Comparison of ENCODE assay signal across 1 cellular context in the genomic region with DNA sequence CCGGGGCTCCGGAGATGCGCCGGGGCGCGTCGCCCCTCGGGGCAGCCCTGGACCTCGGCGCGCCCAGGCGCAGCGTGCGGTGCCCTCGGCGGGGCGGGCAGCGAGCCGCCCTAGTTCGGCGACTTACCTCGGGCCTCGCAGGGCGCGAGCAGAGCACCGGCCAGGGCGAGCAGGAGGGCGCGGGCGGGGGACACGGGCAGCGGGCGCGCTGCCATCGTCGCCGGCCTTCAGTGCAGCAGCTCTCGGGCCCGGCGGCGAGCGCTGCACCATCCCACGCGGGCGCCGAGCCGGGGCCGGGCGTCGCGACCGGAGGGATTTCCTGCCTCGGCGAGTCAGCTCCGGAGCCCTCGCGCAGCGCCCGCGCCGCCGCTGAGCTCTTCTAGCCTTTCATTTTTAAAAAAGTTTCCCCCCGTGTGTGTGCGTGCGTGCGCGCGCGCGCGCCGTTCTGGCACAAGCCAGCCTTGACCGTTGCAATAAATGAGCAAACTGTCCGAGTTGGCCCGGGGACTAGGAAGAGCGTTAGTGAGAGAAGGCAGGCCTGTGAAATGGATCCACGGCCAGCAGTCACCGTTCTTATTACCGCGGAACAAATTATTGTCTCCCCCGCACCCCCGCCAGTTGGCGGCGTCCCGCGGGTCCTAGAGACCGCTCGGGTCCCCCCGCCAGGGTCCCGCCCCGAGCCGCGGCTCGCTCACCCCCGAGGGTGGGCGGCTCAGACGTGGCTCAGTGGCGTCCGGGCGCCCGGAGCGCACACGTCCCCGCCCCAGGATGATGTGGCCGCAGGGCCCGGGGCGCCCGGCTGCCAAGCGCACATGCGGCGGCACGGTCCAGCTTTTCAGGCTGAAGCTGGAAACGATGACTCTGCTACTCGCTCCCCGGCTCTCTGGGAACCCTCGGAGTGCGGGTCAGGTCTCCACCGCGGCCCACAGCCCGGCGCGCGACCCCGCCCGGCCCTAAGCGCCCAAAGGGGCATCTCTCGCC.
TF ChIP-seq lines count a peak whose summit lies in the region.

A gene with protein sequence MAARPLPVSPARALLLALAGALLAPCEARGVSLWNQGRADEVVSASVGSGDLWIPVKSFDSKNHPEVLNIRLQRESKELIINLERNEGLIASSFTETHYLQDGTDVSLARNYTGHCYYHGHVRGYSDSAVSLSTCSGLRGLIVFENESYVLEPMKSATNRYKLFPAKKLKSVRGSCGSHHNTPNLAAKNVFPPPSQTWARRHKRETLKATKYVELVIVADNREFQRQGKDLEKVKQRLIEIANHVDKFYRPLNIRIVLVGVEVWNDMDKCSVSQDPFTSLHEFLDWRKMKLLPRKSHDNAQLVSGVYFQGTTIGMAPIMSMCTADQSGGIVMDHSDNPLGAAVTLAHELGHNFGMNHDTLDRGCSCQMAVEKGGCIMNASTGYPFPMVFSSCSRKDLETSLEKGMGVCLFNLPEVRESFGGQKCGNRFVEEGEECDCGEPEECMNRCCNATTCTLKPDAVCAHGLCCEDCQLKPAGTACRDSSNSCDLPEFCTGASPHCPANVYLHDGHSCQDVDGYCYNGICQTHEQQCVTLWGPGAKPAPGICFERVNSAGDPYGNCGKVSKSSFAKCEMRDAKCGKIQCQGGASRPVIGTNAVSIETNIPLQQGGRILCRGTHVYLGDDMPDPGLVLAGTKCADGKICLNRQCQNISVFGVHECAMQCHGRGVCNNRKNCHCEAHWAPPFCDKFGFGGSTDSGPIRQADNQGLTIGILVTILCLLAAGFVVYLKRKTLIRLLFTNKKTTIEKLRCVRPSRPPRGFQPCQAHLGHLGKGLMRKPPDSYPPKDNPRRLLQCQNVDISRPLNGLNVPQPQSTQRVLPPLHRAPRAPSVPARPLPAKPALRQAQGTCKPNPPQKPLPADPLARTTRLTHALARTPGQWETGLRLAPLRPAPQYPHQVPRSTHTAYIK (minus strand): TSS at position 547 of the 981 bp plus-strand sequence. CDS start 332 bp downstream, at position 215.

TF ChIP-seq in WTC11, 78 proteins besides CTCF, POLR2A, EP300 and RAD21 (continued from another document):
- TF ChIP-seq, protein P1, sequence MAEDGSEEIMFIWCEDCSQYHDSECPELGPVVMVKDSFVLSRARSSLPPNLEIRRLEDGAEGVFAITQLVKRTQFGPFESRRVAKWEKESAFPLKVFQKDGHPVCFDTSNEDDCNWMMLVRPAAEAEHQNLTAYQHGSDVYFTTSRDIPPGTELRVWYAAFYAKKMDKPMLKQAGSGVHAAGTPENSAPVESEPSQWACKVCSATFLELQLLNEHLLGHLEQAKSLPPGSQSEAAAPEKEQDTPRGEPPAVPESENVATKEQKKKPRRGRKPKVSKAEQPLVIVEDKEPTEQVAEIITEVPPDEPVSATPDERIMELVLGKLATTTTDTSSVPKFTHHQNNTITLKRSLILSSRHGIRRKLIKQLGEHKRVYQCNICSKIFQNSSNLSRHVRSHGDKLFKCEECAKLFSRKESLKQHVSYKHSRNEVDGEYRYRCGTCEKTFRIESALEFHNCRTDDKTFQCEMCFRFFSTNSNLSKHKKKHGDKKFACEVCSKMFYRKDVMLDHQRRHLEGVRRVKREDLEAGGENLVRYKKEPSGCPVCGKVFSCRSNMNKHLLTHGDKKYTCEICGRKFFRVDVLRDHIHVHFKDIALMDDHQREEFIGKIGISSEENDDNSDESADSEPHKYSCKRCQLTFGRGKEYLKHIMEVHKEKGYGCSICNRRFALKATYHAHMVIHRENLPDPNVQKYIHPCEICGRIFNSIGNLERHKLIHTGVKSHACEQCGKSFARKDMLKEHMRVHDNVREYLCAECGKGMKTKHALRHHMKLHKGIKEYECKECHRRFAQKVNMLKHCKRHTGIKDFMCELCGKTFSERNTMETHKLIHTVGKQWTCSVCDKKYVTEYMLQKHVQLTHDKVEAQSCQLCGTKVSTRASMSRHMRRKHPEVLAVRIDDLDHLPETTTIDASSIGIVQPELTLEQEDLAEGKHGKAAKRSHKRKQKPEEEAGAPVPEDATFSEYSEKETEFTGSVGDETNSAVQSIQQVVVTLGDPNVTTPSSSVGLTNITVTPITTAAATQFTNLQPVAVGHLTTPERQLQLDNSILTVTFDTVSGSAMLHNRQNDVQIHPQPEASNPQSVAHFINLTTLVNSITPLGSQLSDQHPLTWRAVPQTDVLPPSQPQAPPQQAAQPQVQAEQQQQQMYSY (CRISPR knock-in tag; IDR thresholded peaks at IDR 0.05) = no peak; the same call in 1 of the 2 replicates
- TF ChIP-seq NFATC4 (CRISPR knock-in tag; IDR thresholded peaks at IDR 0.05) (no peak), NFYB (CRISPR knock-in tag; conservative IDR thresholded peaks at IDR 0.05; ENCODE audit: low read depth) (no peak), TCF7 (CRISPR knock-in tag; IDR thresholded peaks at IDR 0.05; ENCODE audit: low read depth) (no peak), ZNF671 (CRISPR knock-in tag; IDR thresholded peaks at IDR 0.05) (no peak), ZNF423 (CRISPR knock-in tag; IDR thresholded peaks at IDR 0.05) (peak; percentile 4; the same call in 1 of the 2 replicates), EMX1 (CRISPR knock-in tag; IDR thresholded peaks at IDR 0.05) (no peak), GTF2I (CRISPR knock-in tag; conservative IDR thresholded peaks at IDR 0.05) (no peak), KAT7 (CRISPR knock-in tag; IDR thresholded peaks at IDR 0.05; ENCODE audit: borderline replicate concordance) (peak; percentile 7; the same call in 1 of the 2 replicates), TEAD1 (CRISPR knock-in tag; IDR thresholded peaks at IDR 0.05) (no peak), JUN (CRISPR knock-in tag; IDR thresholded peaks at IDR 0.05) (no peak), CREB1 (CRISPR knock-in tag; IDR thresholded peaks at IDR 0.05) (no peak), PRRX2 (CRISPR knock-in tag; IDR thresholded peaks at IDR 0.05) (no peak), NR1H2 (CRISPR knock-in tag; IDR thresholded peaks at IDR 0.05) (no peak)
- TF ChIP-seq, protein P2, sequence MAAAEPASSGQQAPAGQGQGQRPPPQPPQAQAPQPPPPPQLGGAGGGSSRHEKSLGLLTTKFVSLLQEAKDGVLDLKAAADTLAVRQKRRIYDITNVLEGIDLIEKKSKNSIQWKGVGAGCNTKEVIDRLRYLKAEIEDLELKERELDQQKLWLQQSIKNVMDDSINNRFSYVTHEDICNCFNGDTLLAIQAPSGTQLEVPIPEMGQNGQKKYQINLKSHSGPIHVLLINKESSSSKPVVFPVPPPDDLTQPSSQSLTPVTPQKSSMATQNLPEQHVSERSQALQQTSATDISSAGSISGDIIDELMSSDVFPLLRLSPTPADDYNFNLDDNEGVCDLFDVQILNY (CRISPR knock-in tag; IDR thresholded peaks at IDR 0.05) = 0 out of 2 replicates have a peak, but pooled peaks have one; percentile 4
- TF ChIP-seq, protein P3, sequence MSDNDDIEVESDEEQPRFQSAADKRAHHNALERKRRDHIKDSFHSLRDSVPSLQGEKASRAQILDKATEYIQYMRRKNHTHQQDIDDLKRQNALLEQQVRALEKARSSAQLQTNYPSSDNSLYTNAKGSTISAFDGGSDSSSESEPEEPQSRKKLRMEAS (CRISPR knock-in tag; IDR thresholded peaks at IDR 0.05) = no peak
- TF ChIP-seq, protein P4, sequence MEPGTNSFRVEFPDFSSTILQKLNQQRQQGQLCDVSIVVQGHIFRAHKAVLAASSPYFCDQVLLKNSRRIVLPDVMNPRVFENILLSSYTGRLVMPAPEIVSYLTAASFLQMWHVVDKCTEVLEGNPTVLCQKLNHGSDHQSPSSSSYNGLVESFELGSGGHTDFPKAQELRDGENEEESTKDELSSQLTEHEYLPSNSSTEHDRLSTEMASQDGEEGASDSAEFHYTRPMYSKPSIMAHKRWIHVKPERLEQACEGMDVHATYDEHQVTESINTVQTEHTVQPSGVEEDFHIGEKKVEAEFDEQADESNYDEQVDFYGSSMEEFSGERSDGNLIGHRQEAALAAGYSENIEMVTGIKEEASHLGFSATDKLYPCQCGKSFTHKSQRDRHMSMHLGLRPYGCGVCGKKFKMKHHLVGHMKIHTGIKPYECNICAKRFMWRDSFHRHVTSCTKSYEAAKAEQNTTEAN (CRISPR knock-in tag; IDR thresholded peaks at IDR 0.05) = no peak
- TF ChIP-seq, protein P5, sequence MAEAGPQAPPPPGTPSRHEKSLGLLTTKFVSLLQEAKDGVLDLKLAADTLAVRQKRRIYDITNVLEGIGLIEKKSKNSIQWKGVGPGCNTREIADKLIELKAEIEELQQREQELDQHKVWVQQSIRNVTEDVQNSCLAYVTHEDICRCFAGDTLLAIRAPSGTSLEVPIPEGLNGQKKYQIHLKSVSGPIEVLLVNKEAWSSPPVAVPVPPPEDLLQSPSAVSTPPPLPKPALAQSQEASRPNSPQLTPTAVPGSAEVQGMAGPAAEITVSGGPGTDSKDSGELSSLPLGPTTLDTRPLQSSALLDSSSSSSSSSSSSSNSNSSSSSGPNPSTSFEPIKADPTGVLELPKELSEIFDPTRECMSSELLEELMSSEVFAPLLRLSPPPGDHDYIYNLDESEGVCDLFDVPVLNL (CRISPR knock-in tag; IDR thresholded peaks at IDR 0.05; ENCODE audit: borderline replicate concordance, low read depth) = peak; percentile 40; the same call in 1 of the 2 replicates
- TF ChIP-seq, protein P6, sequence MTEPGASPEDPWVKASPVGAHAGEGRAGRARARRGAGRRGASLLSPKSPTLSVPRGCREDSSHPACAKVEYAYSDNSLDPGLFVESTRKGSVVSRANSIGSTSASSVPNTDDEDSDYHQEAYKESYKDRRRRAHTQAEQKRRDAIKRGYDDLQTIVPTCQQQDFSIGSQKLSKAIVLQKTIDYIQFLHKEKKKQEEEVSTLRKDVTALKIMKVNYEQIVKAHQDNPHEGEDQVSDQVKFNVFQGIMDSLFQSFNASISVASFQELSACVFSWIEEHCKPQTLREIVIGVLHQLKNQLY (CRISPR knock-in tag; IDR thresholded peaks at IDR 0.05) = no peak
- TF ChIP-seq, protein P7, sequence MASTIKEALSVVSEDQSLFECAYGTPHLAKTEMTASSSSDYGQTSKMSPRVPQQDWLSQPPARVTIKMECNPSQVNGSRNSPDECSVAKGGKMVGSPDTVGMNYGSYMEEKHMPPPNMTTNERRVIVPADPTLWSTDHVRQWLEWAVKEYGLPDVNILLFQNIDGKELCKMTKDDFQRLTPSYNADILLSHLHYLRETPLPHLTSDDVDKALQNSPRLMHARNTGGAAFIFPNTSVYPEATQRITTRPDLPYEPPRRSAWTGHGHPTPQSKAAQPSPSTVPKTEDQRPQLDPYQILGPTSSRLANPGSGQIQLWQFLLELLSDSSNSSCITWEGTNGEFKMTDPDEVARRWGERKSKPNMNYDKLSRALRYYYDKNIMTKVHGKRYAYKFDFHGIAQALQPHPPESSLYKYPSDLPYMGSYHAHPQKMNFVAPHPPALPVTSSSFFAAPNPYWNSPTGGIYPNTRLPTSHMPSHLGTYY (CRISPR knock-in tag; IDR thresholded peaks at IDR 0.05) = no peak
- TF ChIP-seq, protein P8, sequence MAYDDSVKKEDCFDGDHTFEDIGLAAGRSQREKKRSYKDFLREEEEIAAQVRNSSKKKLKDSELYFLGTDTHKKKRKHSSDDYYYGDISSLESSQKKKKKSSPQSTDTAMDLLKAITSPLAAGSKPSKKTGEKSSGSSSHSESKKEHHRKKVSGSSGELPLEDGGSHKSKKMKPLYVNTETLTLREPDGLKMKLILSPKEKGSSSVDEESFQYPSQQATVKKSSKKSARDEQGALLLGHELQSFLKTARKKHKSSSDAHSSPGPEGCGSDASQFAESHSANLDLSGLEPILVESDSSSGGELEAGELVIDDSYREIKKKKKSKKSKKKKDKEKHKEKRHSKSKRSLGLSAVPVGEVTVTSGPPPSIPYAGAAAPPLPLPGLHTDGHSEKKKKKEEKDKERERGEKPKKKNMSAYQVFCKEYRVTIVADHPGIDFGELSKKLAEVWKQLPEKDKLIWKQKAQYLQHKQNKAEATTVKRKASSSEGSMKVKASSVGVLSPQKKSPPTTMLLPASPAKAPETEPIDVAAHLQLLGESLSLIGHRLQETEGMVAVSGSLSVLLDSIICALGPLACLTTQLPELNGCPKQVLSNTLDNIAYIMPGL (CRISPR knock-in tag; IDR thresholded peaks at IDR 0.05) = no peak; the same call in 1 of the 2 replicates
